ENCODE assay signal across 9 cellular contexts in genomic region chr5:159123189-159123588, GRCh38. TPM values are rescaled to one million over a fixed set of nuclear protein-coding genes. Genes with fewer than 3 reads are reported as not detected.
"Had no signal": no experiment of that assay in that cellular context is flagged by ENCODE, and none has a peak within 500 bp of the region (broad histone marks: within the 10 kb centered on the region; RNA-seq: fewer than 3 reads in every experiment).

No MANE protein-coding gene starts in this region.

- H3K4me3 ChIP-seq: GM23338 had no signal

- DNase-seq: H9, HCEC 1CT, HFFc6, KG1 had no signal

- H2AFZ ChIP-seq: GM23338 had no signal

- FAIRE-seq: H1, H54, HepG2 had no signal

- H3K27ac ChIP-seq: HL-60 had no signal

- ATAC-seq: GM23338, HepG2 had no signal

- H3K4me2 ChIP-seq: GM23338 had no signal

RNA-seq across cellular contexts. Expression of gene EBF1, which starts 23.5 kb away (rescaled TPM):
- total RNA-seq: H9, HepG2 had no signal
- polyA plus RNA-seq: HepG2 had no signal
